ENCODE assay signal across 11 cellular contexts in the genomic region with DNA sequence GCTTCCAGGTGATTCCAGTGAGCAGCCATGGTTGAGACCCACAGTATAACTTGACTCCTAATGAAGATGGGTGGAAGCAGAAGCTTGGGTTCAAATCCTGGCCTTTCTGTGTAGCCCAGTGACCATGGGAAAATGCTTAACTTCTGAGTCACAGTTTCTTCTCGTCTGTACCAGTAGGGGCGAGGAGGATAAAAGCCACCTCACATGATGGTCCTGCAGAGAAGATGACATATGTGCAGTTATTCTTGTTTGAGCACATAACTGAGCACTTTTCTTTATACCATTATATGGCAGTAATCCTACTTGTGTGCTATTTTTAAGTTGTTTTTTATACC. TPM values are rescaled to one million over a fixed set of nuclear protein-coding genes. Genes with fewer than 3 reads are reported as not detected.
DNase-seq lines count a peak whose midpoint lies in the region; ATAC-seq and TF ChIP-seq lines count a peak whose summit lies in the region.
"Had no signal": no experiment of that assay in that cellular context is flagged by ENCODE, and none has a peak within 500 bp of the region (broad histone marks: within the 10 kb centered on the region; RNA-seq: fewer than 3 reads in every experiment).

No MANE protein-coding gene starts in this region.

- H3K79me2 ChIP-seq in SK-N-SH (ENCODE audit: insufficient read depth) = peaks cover 44% of the 10 kb centered on the region

- TF ChIP-seq POLR2A in esophagus squamous epithelium (IDR thresholded peaks at IDR 0.05) = no peak

- TF ChIP-seq EP300 in SK-N-SH (IDR thresholded peaks at IDR 0.05; ENCODE audit: borderline replicate concordance in 1 of 2, low read depth in 1 of 2, low read length in 1 of 2) = no peak

- H3K9me3 ChIP-seq in SK-N-SH = no peaks in the 10 kb centered on the region
- no peaks in the 10 kb centered on the region for H3K9me3 ChIP-seq in esophagus squamous epithelium
- no peaks in the 10 kb centered on the region for H3K9me3 ChIP-seq in left ventricle myocardium inferior (replicated peaks)
- no peaks in the 10 kb centered on the region for H3K9me3 ChIP-seq in lower lobe of right lung

- H3K27ac ChIP-seq in SK-N-SH (ENCODE audit: low read depth in 2 of 2, low read length in 1 of 2) (no peak overlapping the region), esophagus squamous epithelium (peak overlapping the region; percentile 59 to 96 (median 91)), left ventricle myocardium inferior (replicated peaks) (no peak overlapping the region), lower lobe of right lung (no peak overlapping the region)

- H4K20me1 ChIP-seq in SK-N-SH (ENCODE audit: insufficient read depth) = no peaks in the 10 kb centered on the region; the same call in 1 of the 2 replicates

- H3K36me3 ChIP-seq in SK-N-SH (replicated peaks in 1 of 2; ENCODE audit: control insufficient read depth in 1 of 2, insufficient read depth in 2 of 2, low read length in 1 of 2) = peaks cover 6 to 22% of the 10 kb centered on the region in 2 experiments
- H3K36me3 ChIP-seq in esophagus squamous epithelium = peaks cover 31 to 42% (median 32%) of the 10 kb centered on the region in 3 donors
- H3K36me3 ChIP-seq in left ventricle myocardium inferior = peaks cover 39% of the 10 kb centered on the region
- H3K36me3 ChIP-seq in lower lobe of right lung = peaks cover 36% of the 10 kb centered on the region

- intact Hi-C loops in esophagus squamous epithelium (cut with DNase I) = no loop called here
- intact Hi-C loops in left ventricle myocardium inferior (cut with micrococcal nuclease) = no loop called here
- intact Hi-C loops in lower lobe of right lung (cut with DNase I) = no loop called here

- no peaks in the 10 kb centered on the region for H3K27me3 ChIP-seq in SK-N-SH (ENCODE audit: insufficient read depth)
- peaks cover 0 to 4% (median 0%) of the 10 kb centered on the region in 4 donors for H3K27me3 ChIP-seq in esophagus squamous epithelium
- H3K27me3 ChIP-seq in left ventricle myocardium inferior (ENCODE audit: low read depth) = no peaks in the 10 kb centered on the region
- peaks cover 5% of the 10 kb centered on the region for H3K27me3 ChIP-seq in lower lobe of right lung (ENCODE audit: low read depth)

- POLR2A ChIA-PET in SK-N-SH (lab: Yijun Ruan, JAX) = no interaction called here

- H2AFZ ChIP-seq in SK-N-SH (ENCODE audit: low read depth) = no peak overlapping the region

- no peak overlapping the region for H3K9ac ChIP-seq in SK-N-SH

- no peaks in the 10 kb centered on the region for H3F3A ChIP-seq in SK-N-SH (replicated peaks; ENCODE audit: insufficient read depth)

- ATAC-seq in SK-N-SH treated with all-trans-retinoic acid at 6 μM for 48 hours = no peak
- ATAC-seq in HG02885 (IDR thresholded peaks at IDR 0.05; ENCODE audit: poor library complexity, unreplicated experiment) = no peak
- no peak for ATAC-seq in lower lobe of right lung

- 0 out of 2 replicates have a peak overlapping the region, but pooled peaks have one; percentile 4 for H3K4me2 ChIP-seq in SK-N-SH

- DNase-seq in SK-N-SH = no peak
- peak; percentile 16 for DNase-seq in SW480 (ENCODE audit: low spot score)
- no peak for DNase-seq in esophagus squamous epithelium (lab: John Stamatoyannopoulos, UW)
- DNase-seq in left ventricle myocardium inferior = no peak
- DNase-seq in KG1 (lab: John Stamatoyannopoulos, UW) = no peak
- no peak for DNase-seq in lower lobe of right lung
- DNase-seq: activated CD4-positive, alpha-beta T cell treated with anti-CD3 and anti-CD28 coated beads, Interleukin-2, amount 50 U/mL, for 48 hours; aorta had no signal

- TF ChIP-seq RAD21 in SK-N-SH (IDR thresholded peaks at IDR 0.05; ENCODE audit: low read length) = no peak

- H3K4me1 ChIP-seq in SK-N-SH (ENCODE audit: control insufficient read depth in 1 of 2, insufficient read depth in 2 of 2, low read depth in 1 of 2, low read length in 1 of 2) (peaks cover 12 to 27% of the 10 kb centered on the region in 2 experiments; a peak in 3 of 4 replicates), esophagus squamous epithelium (peaks cover 44 to 73% (median 50%) of the 10 kb centered on the region in 3 donors), left ventricle myocardium inferior (peaks cover 67% of the 10 kb centered on the region), lower lobe of right lung (peaks cover 49% of the 10 kb centered on the region)

- H3K4me3 ChIP-seq in SK-N-SH (ENCODE audit: low read depth in 2 of 2, low read length in 1 of 2) = no peak overlapping the region
- no peak overlapping the region for H3K4me3 ChIP-seq in esophagus squamous epithelium
- H3K4me3 ChIP-seq in left ventricle myocardium inferior = no peak overlapping the region
- no peak overlapping the region for H3K4me3 ChIP-seq in lower lobe of right lung

- CTCF ChIA-PET in SK-N-SH (lab: Yijun Ruan, JAX) = interaction anchor here (0.8 to 2.2 kb wide), 5 partner anchors 12 to 210 kb away, joined by 3 to 7 read pairs (median 4); no protein-coding TSS in a partner anchor

- no peak for TF ChIP-seq CTCF in SK-N-SH (IDR thresholded peaks at IDR 0.05)
- peak in 1 of 6 experiments; percentile 30 for TF ChIP-seq CTCF in esophagus squamous epithelium (IDR thresholded peaks at IDR 0.05)
- no peak for TF ChIP-seq CTCF in left ventricle myocardium inferior (IDR thresholded peaks at IDR 0.05; ENCODE audit: borderline replicate concordance)
- no peak for TF ChIP-seq CTCF in lower lobe of right lung (IDR thresholded peaks at IDR 0.05)

- WGBS in SK-N-SH (ENCODE audit: low lambda C conversion rate) = 45% methylated on average over 2 of the region's 2 CpGs
- WGBS in esophagus squamous epithelium, 2 donors = 21 to 33% methylated on average over 2 of the region's 2 CpGs

- no peaks in the 10 kb centered on the region for H3K9me2 ChIP-seq in SK-N-SH

TF ChIP-seq in SK-N-SH, 30 proteins besides CTCF, POLR2A, EP300 and RAD21 (continues in another document):
- no peak for TF ChIP-seq FOSL2 (IDR thresholded peaks at IDR 0.05; ENCODE audit: borderline replicate concordance, low read depth)
- no peak for TF ChIP-seq GATA2 (CRISPR knock-in tag; IDR thresholded peaks at IDR 0.05)
- no peak for TF ChIP-seq YY1 (IDR thresholded peaks at IDR 0.05; ENCODE audit: low read depth)
- TF ChIP-seq, protein P1, sequence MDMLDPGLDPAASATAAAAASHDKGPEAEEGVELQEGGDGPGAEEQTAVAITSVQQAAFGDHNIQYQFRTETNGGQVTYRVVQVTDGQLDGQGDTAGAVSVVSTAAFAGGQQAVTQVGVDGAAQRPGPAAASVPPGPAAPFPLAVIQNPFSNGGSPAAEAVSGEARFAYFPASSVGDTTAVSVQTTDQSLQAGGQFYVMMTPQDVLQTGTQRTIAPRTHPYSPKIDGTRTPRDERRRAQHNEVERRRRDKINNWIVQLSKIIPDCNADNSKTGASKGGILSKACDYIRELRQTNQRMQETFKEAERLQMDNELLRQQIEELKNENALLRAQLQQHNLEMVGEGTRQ (IDR thresholded peaks at IDR 0.05; ENCODE audit: borderline replicate concordance, low read depth, low read length) = no peak

TF ChIP-seq in SK-N-SH treated with all-trans-retinoic acid at 6 μM for 48 hours, 23 proteins besides CTCF, POLR2A, EP300 and RAD21 (continues in another document):
- TF ChIP-seq ZFP3 (CRISPR knock-in tag; IDR thresholded peaks at IDR 0.05) (no peak), TCF4 (CRISPR knock-in tag; IDR thresholded peaks at IDR 0.05; ENCODE audit: borderline replicate concordance) (no peak), ZC3H10 (CRISPR knock-in tag; IDR thresholded peaks at IDR 0.05) (no peak), TOX (CRISPR knock-in tag; IDR thresholded peaks at IDR 0.05; ENCODE audit: borderline replicate concordance) (no peak), SNAI2 (CRISPR knock-in tag; IDR thresholded peaks at IDR 0.05) (no peak), GLIS3 (CRISPR knock-in tag; IDR thresholded peaks at IDR 0.05) (no peak), ARNTL (CRISPR knock-in tag; IDR thresholded peaks at IDR 0.05; ENCODE audit: borderline replicate concordance, low read depth) (no peak)

RNA-seq across cellular contexts. Expression of gene TMEM109, which starts 5.0 kb away (rescaled TPM):
- 38.0 and 52.7 TPM in 2 replicates for polyA plus RNA-seq in SK-N-SH (2012; rRNA removed)
- polyA plus RNA-seq in SK-N-SH (2012; cell fraction: cytosol; rRNA removed) = 33.3 and 44.2 TPM in 2 replicates
- polyA plus RNA-seq in SK-N-SH (2012; cell fraction: nucleus; rRNA removed) = 23.4 and 25.2 TPM in 2 replicates
- total RNA-seq in esophagus squamous epithelium = 100 to 1,000 TPM in 1 of 4 donors, 10 to 100 TPM in 3; 66.7 to 115 (median 89.0) TPM
- total RNA-seq in left ventricle myocardium inferior = 86.7 TPM
- total RNA-seq in lower lobe of right lung = 142 TPM

RNA-seq across cellular contexts. Expression of gene TMEM132A, which starts 5.4 kb away (rescaled TPM):
- polyA plus RNA-seq in SK-N-SH (2012; rRNA removed) = 62.2 and 66.9 TPM in 2 replicates
- 30.0 and 50.0 TPM in 2 replicates for polyA plus RNA-seq in SK-N-SH (2012; cell fraction: cytosol; rRNA removed)
- 225 and 315 TPM in 2 replicates for polyA plus RNA-seq in SK-N-SH (2012; cell fraction: nucleus; rRNA removed)
- total RNA-seq in esophagus squamous epithelium = 10 to 100 TPM; 11.8 to 52.7 (median 17.8) TPM
- 6.4 TPM for total RNA-seq in left ventricle myocardium inferior
- 13.9 TPM for total RNA-seq in lower lobe of right lung

RNA-seq across cellular contexts. Expression of gene PRPF19, which starts 12.5 kb away (rescaled TPM):
- 44.0 and 58.9 TPM in 2 replicates for polyA plus RNA-seq in SK-N-SH (2012; rRNA removed)
- 36.1 and 49.0 TPM in 2 replicates for polyA plus RNA-seq in SK-N-SH (2012; cell fraction: cytosol; rRNA removed)
- 55.2 and 72.4 TPM in 2 replicates for polyA plus RNA-seq in SK-N-SH (2012; cell fraction: nucleus; rRNA removed)
- total RNA-seq in esophagus squamous epithelium (10 to 100 TPM; 65.0 to 90.2 (median 84.1) TPM), left ventricle myocardium inferior (36.5 TPM), lower lobe of right lung (58.1 TPM)

RNA-seq across cellular contexts. Expression of gene SLC15A3, which starts 33.1 kb away (rescaled TPM):
- 0.13 TPM in 1 of 2 replicates, not detected in the other for polyA plus RNA-seq in SK-N-SH (2012; rRNA removed)
- polyA plus RNA-seq in SK-N-SH (2012; cell fraction: cytosol; rRNA removed) = 0.03 TPM in 1 of 2 replicates, not detected in the other
- 0.17 and 0.39 TPM in 2 replicates for polyA plus RNA-seq in SK-N-SH (2012; cell fraction: nucleus; rRNA removed)
- 10 to 100 TPM in 2 of 4 donors, 1 to 10 TPM in 2; 4.0 to 11.5 (median 7.9) TPM for total RNA-seq in esophagus squamous epithelium
- total RNA-seq in left ventricle myocardium inferior = 15.4 TPM
- total RNA-seq in lower lobe of right lung = 199 TPM

RNA-seq across cellular contexts. Expression of gene ZP1, which starts 51.6 kb away (rescaled TPM):
- polyA plus RNA-seq in SK-N-SH (2012; rRNA removed) = not detected in 2 replicates
- 0.01 TPM in 1 of 2 replicates, not detected in the other for polyA plus RNA-seq in SK-N-SH (2012; cell fraction: cytosol; rRNA removed)
- 0.37 and 0.79 TPM in 2 replicates for polyA plus RNA-seq in SK-N-SH (2012; cell fraction: nucleus; rRNA removed)
- total RNA-seq in esophagus squamous epithelium = not detected
- not detected for total RNA-seq in left ventricle myocardium inferior
- not detected for total RNA-seq in lower lobe of right lung
- total RNA-seq: aorta, temporal lobe had no signal
- polyA plus RNA-seq: aorta had no signal

Comparison
In these comparisons a context has a peak if more than half of its experiments do, and no peak if none do; other contexts are left out.
1. H3K27ac ChIP-seq: peak in esophagus squamous epithelium (4 of 4); none in SK-N-SH (0 of 2), left ventricle myocardium inferior (single experiment) and lower lobe of right lung (single experiment).